1 cellular context compared by ENCODE assay signal in genomic region chr15:41011055-41011815, GRCh38.
TF ChIP-seq lines count a peak whose summit lies in the region.

No MANE protein-coding gene starts in this region.

TF ChIP-seq in WTC11, 78 proteins besides CTCF, POLR2A, EP300 and RAD21 (continued from another document):
- TF ChIP-seq ZNF512 (CRISPR knock-in tag; IDR thresholded peaks at IDR 0.05; ENCODE audit: borderline replicate concordance): no peak
- TF ChIP-seq AR (CRISPR knock-in tag; IDR thresholded peaks at IDR 0.05): no peak
- no peak for TF ChIP-seq NR1H2 (CRISPR knock-in tag; IDR thresholded peaks at IDR 0.05)
- no peak for TF ChIP-seq GRHL2 (CRISPR knock-in tag; IDR thresholded peaks at IDR 0.05; ENCODE audit: insufficient replicate concordance, severe bottlenecking)
- no peak for TF ChIP-seq ZNF138 (CRISPR knock-in tag; conservative IDR thresholded peaks at IDR 0.05)
- TF ChIP-seq FOXP4 (CRISPR knock-in tag; IDR thresholded peaks at IDR 0.05): no peak
- TF ChIP-seq ZNF281 (CRISPR knock-in tag; IDR thresholded peaks at IDR 0.05): no peak
- TF ChIP-seq RORB (CRISPR knock-in tag; IDR thresholded peaks at IDR 0.05): no peak
- TF ChIP-seq E2F4 (CRISPR knock-in tag; IDR thresholded peaks at IDR 0.05; ENCODE audit: borderline replicate concordance, low read depth): no peak
- TF ChIP-seq GTF2I (CRISPR knock-in tag; conservative IDR thresholded peaks at IDR 0.05): no peak
- no peak for TF ChIP-seq MYBL2 (CRISPR knock-in tag; IDR thresholded peaks at IDR 0.05)
- TF ChIP-seq TP53 (CRISPR knock-in tag; IDR thresholded peaks at IDR 0.05): no peak
- no peak for TF ChIP-seq AFF4 (CRISPR knock-in tag; IDR thresholded peaks at IDR 0.05; ENCODE audit: borderline replicate concordance)
- TF ChIP-seq TEAD4 (CRISPR knock-in tag; IDR thresholded peaks at IDR 0.05): no peak
- TF ChIP-seq USF2 (CRISPR knock-in tag; IDR thresholded peaks at IDR 0.05): no peak
- no peak for TF ChIP-seq ZNF263 (CRISPR knock-in tag; IDR thresholded peaks at IDR 0.05; ENCODE audit: low read depth)
